12 cellular contexts compared by ENCODE assay signal in genomic region chr4:140019619-140020367, GRCh38.
DNase-seq lines count a peak whose midpoint lies in the region; ATAC-seq, FAIRE-seq and TF ChIP-seq lines count a peak whose summit lies in the region.
"Had no signal": no experiment of that assay in that cellular context is flagged by ENCODE, and none has a peak within 500 bp of the region (broad histone marks: within the 10 kb centered on the region; RNA-seq: fewer than 3 reads in every experiment).

No MANE protein-coding gene starts in this region.

- H4K8ac ChIP-seq in IMR-90 (ENCODE audit: low read depth in 2 of 2, low read length in 2 of 2), result no peak overlapping the region

- H2BK20ac ChIP-seq in IMR-90 (ENCODE audit: low read depth, low read length), result no peak overlapping the region

- TF ChIP-seq CTCF in A549 (IDR thresholded peaks at IDR 0.05) (no peak), IMR-90 (conservative IDR thresholded peaks at IDR 0.05; ENCODE audit: low read depth, low read length) (no peak)

- no TSS peak for BruUV-seq in IMR-90 (replicated peaks; lab: Mats Ljungman, UMichigan)

- H2AK5ac ChIP-seq in IMR-90 (ENCODE audit: low read depth, low read length), result no peak overlapping the region

- no peak overlapping the region for H3K9ac ChIP-seq in IMR-90 (ENCODE audit: low read depth, low read length)

- H2BK15ac ChIP-seq in IMR-90 (ENCODE audit: low read depth, low read length), result no peak overlapping the region

- H3K4me3 ChIP-seq in A549 (peak overlapping the region; percentile 19; the same call in 1 of the 3 replicates), IMR-90 (ENCODE audit: insufficient read depth, low read depth, low read length) (no peak overlapping the region)
- H3K4me3 ChIP-seq: heart left ventricle, SJSA1 had no signal

- in situ Hi-C loops in IMR-90 (cut with MboI; ENCODE audit: low sequenced_read_pairs), result loop anchor here (10.0 to 25.0 kb wide), 4 partner anchors 135 to 843 kb away; partner anchors contain the start of gene MAML3

- no peaks in the 10 kb centered on the region for H3K9me1 ChIP-seq in IMR-90 (ENCODE audit: insufficient read depth, low read length)

- no peak overlapping the region for H2BK120ac ChIP-seq in IMR-90 (ENCODE audit: low read depth, low read length)

- no peak overlapping the region for H3K56ac ChIP-seq in IMR-90 (ENCODE audit: extremely low read depth, insufficient read depth, low read length)

- H3K4me2 ChIP-seq in A549 (peak overlapping the region; percentile 88), IMR-90 (ENCODE audit: low read depth, low read length) (no peak overlapping the region)

- peak in 1 of 2 experiments; percentile 95 for DNase-seq in A549 (ENCODE audit: low read depth in 1 of 2, low spot score in 1 of 2)
- DNase-seq in IMR-90, result no peak
- peak; percentile 42 for DNase-seq in mucosa of gallbladder (ENCODE audit: low spot score)
- no peak for DNase-seq in SIG-M5 treated with dmso at 0.1 percent for 504 hours (lab: John Stamatoyannopoulos, UW; ENCODE audit: unreplicated experiment)
- DNase-seq in T-helper 2 cell, result no peak
- DNase-seq in NCI-H345 treated with DMSO at 0.1 percent for 48 hours (lab: John Stamatoyannopoulos, UW; ENCODE audit: unreplicated experiment), result no peak
- DNase-seq in epidermal melanocyte (ENCODE audit: insufficient read length, low spot score), result no peak
- DNase-seq: activated naive CD4-positive, alpha-beta T cell treated with anti-CD3 and anti-CD28 coated beads, Interleukin-2, amount 10 ng/mL, durations not matched to agents 7 days and 5 days; AML-193; heart left ventricle had no signal

- 0% methylated on average over 3 of the region's 3 CpGs for WGBS in A549 (ENCODE audit: missing lambda C conversion rate)
- no CpG with 5 or more reads among the region's 3 CpGs for WGBS in IMR-90 (ENCODE audit: extremely low coverage in 2 of 2, insufficient read length in 1 of 2), 2 experiments

- H3K4me1 ChIP-seq in A549, result peaks cover 75% of the 10 kb centered on the region
- no peaks in the 10 kb centered on the region for H3K4me1 ChIP-seq in IMR-90 (ENCODE audit: control insufficient read depth, insufficient read depth, low read length)

- no peak overlapping the region for H4K91ac ChIP-seq in IMR-90 (ENCODE audit: insufficient read depth, low read depth, low read length)

- intact Hi-C loops in IMR-90 (cut with micrococcal nuclease), result no loop called here

- CTCF ChIA-PET in A549 (lab: Yijun Ruan, JAX) (interaction anchor here (0.7 to 1.6 kb wide), 4 partner anchors 10 to 310 kb away, joined by 3 to 4 read pairs (median 4); no protein-coding TSS in a partner anchor), IMR-90 (lab: Yijun Ruan, JAX) (interaction anchor here (0.6 to 1.2 kb wide), 2 partner anchors 9 to 136 kb away, joined by 4 read pairs; no protein-coding TSS in a partner anchor)

- POLR2A ChIA-PET in A549 (lab: Yijun Ruan, JAX) (interaction anchor here (0.8 to 2.8 kb wide), 8 partner anchors 18 to 464 kb away, joined by 3 to 26 read pairs (median 6); partner anchors contain the start of genes MAML3 and SETD7), IMR-90 (lab: Charles Lee; ENCODE audit: unreplicated experiment) (no interaction called here)

- H3K79me1 ChIP-seq in IMR-90 (ENCODE audit: low read depth in 1 of 2, low read length in 2 of 2), result no peaks in the 10 kb centered on the region

- FAIRE-seq in A549 (lab: Jason Lieb, UNC) (peak; percentile 92), colon (lab: Jason Lieb, UNC) (peak; percentile 57)

- TF ChIP-seq RAD21 in A549 (conservative IDR thresholded peaks at IDR 0.05 in 1 of 2, IDR thresholded peaks at IDR 0.05 in 1 of 2), result peak in 1 of 2 experiments; percentile 23; a peak in 3 of 5 replicates
- TF ChIP-seq RAD21 in IMR-90 (IDR thresholded peaks at IDR 0.05; ENCODE audit: low read length), result no peak

- no peaks in the 10 kb centered on the region for H3K27me3 ChIP-seq in IMR-90 (ENCODE audit: control insufficient read depth, insufficient read depth, low read length)
- H3K27me3 ChIP-seq: heart left ventricle, SJSA1 had no signal

- no peaks in the 10 kb centered on the region for H3K36me3 ChIP-seq in IMR-90 (ENCODE audit: control insufficient read depth, insufficient read depth, low read length)
- H3K36me3 ChIP-seq: heart left ventricle, SJSA1 had no signal

- peaks cover 9% of the 10 kb centered on the region for H3K9me3 ChIP-seq in A549
- H3K9me3 ChIP-seq in IMR-90 (ENCODE audit: control insufficient read depth, insufficient read depth, low read length), result peaks cover 2% of the 10 kb centered on the region
- H3K9me3 ChIP-seq: SJSA1 had no signal

- H3K18ac ChIP-seq in IMR-90 (ENCODE audit: low read depth, low read length), result peak overlapping the region; percentile 18; the same call in 1 of the 2 replicates

- peak; percentile 85; a peak in 2 of 5 replicates for TF ChIP-seq EP300 in A549 (IDR thresholded peaks at IDR 0.05)

- H2AK9ac ChIP-seq in IMR-90 (replicated peaks; ENCODE audit: low read depth, low read length, poor library complexity), result no peak overlapping the region

- no peak overlapping the region for H3K4ac ChIP-seq in IMR-90 (ENCODE audit: low read depth, low read length)

- no peak for TF ChIP-seq POLR2A in A549 (IDR thresholded peaks at IDR 0.05; ENCODE audit: low read length)
- TF ChIP-seq POLR2A in IMR-90 (IDR thresholded peaks at IDR 0.05; ENCODE audit: low read depth, low read length), result no peak

- no peak overlapping the region for H2BK5ac ChIP-seq in IMR-90 (ENCODE audit: low read depth, low read length, poor library complexity, severe bottlenecking)

- no peak overlapping the region for H2AFZ ChIP-seq in IMR-90 (replicated peaks; ENCODE audit: low read length, poor library complexity)

- ATAC-seq in A549 (peak; percentile 87 to 88), IMR-90 (ENCODE audit: low read depth) (no peak)

- no peak overlapping the region for H3K14ac ChIP-seq in IMR-90 (replicated peaks; ENCODE audit: low read depth, low read length)

- H4K5ac ChIP-seq in IMR-90 (ENCODE audit: low read depth, low read length), result no peak overlapping the region; the same call in 1 of the 2 replicates

- dilution Hi-C loops in IMR-90 (cut with HindIII; ENCODE audit: low sequenced_read_pairs, unreplicated experiment), result no loop called here

- H3K27ac ChIP-seq in A549 (peak overlapping the region; percentile 93), IMR-90 (ENCODE audit: insufficient read depth, low read length) (no peak overlapping the region)

- H4K20me1 ChIP-seq in IMR-90 (ENCODE audit: insufficient read depth, low read length), result no peaks in the 10 kb centered on the region

- no peak overlapping the region for H3K23ac ChIP-seq in IMR-90 (ENCODE audit: low read depth, low read length)

TF ChIP-seq in A549, 52 proteins besides CTCF, POLR2A, EP300 and RAD21 (continues in another document):
- TF ChIP-seq E2F6 (IDR thresholded peaks at IDR 0.05; ENCODE audit: borderline replicate concordance, low read depth) (no peak), ZSCAN20 (CRISPR knock-in tag; IDR thresholded peaks at IDR 0.05) (no peak), CHD4 (IDR thresholded peaks at IDR 0.05; ENCODE audit: borderline replicate concordance) (no peak), RCOR1 (IDR thresholded peaks at IDR 0.05; ENCODE audit: low read depth, low read length) (no peak), ZC3H11A (IDR thresholded peaks at IDR 0.05) (no peak), USF2 (IDR thresholded peaks at IDR 0.05) (no peak), FOSB (CRISPR knock-in tag; IDR thresholded peaks at IDR 0.05) (0 out of 2 replicates have a peak, but pooled peaks have one; percentile 58), HDAC2 (IDR thresholded peaks at IDR 0.05) (no peak), EHMT2 (IDR thresholded peaks at IDR 0.05; ENCODE audit: low read depth) (no peak), GATA3 (IDR thresholded peaks at IDR 0.05; ENCODE audit: borderline replicate concordance) (peak; percentile 93)

TF ChIP-seq in IMR-90, 13 proteins besides CTCF, POLR2A, EP300 and RAD21:
- no peak for TF ChIP-seq ELK1 (IDR thresholded peaks at IDR 0.05; ENCODE audit: borderline replicate concordance, low read depth, low read length)
- TF ChIP-seq CEBPB (IDR thresholded peaks at IDR 0.05; ENCODE audit: low read depth, low read length), result no peak
- TF ChIP-seq BHLHE40 (IDR thresholded peaks at IDR 0.05; ENCODE audit: low read depth, low read length), result no peak
- no peak for TF ChIP-seq MAZ (IDR thresholded peaks at IDR 0.05; ENCODE audit: borderline replicate concordance, low read depth, low read length)
- no peak for TF ChIP-seq USF2 (IDR thresholded peaks at IDR 0.05; ENCODE audit: low read depth, low read length)
- no peak for TF ChIP-seq MAFK (IDR thresholded peaks at IDR 0.05; ENCODE audit: low read depth, low read length)
- no peak for TF ChIP-seq RFX5 (IDR thresholded peaks at IDR 0.05; ENCODE audit: low read depth, low read length)
- no peak for TF ChIP-seq CHD1 (IDR thresholded peaks at IDR 0.05; ENCODE audit: low read depth, low read length)
- no peak for TF ChIP-seq SMC3 (IDR thresholded peaks at IDR 0.05; ENCODE audit: low read depth, low read length)
- no peak for TF ChIP-seq FOS (IDR thresholded peaks at IDR 0.05; ENCODE audit: low read depth, low read length)
- no peak for TF ChIP-seq RCOR1 (IDR thresholded peaks at IDR 0.05; ENCODE audit: insufficient replicate concordance, low read length)
- no peak for TF ChIP-seq NFE2L2 (IDR thresholded peaks at IDR 0.05; ENCODE audit: low read depth, low read length)
